28 cellular contexts compared by ENCODE assay signal in the genomic region with DNA sequence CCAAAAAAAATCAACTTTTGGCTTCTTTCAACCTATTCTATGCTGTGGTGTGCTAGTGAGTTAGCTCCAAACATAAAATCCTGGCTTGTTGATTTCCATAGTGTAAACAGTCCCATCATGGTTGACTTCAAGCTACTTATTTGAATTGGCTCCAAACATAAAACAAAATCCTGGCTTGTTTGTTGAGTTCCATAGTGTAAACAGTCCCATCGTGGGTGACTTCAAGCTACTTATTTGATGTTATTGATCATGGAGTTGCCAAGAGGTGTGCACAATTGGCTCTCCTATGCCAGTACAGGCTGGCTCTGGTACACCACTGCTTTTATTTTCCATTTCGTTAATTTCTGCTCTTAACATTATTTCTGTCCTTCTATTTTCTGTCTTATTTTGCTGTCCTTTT. TPM values are rescaled to one million over a fixed set of nuclear protein-coding genes. Genes with fewer than 3 reads are reported as not detected.
A peak's percentile ranks its signal among the peaks of the same experiment; 100 is the strongest.
DNase-seq lines count a peak whose midpoint lies in the region; ATAC-seq, FAIRE-seq and TF ChIP-seq lines count a peak whose summit lies in the region.
"Had no signal": no experiment of that assay in that cellular context is flagged by ENCODE, and none has a peak within 500 bp of the region (broad histone marks: within the 10 kb centered on the region; RNA-seq: fewer than 3 reads in every experiment).

No MANE protein-coding gene starts in this region.

- H3K4me1 Mint-ChIP-seq in activated T-cell treated with anti-CD3 and anti-CD28 coated beads, Interleukin-2, amount 50 U/mL, for 24 hours (ENCODE audit: low read depth) = peaks cover 56% of the 10 kb centered on the region
- peaks cover 55% of the 10 kb centered on the region for H3K4me1 Mint-ChIP-seq in activated T-cell treated with anti-CD3 and anti-CD28 coated beads, Interleukin-2, amount 50 U/mL, for 72 hours (ENCODE audit: low read depth)
- peaks cover 13% of the 10 kb centered on the region for H3K4me1 Mint-ChIP-seq in type B pancreatic cell (ENCODE audit: unreplicated experiment)

- no TSS peak for BruUV-seq in HCT116 (replicated peaks; lab: Mats Ljungman, UMichigan)
- BruUV-seq in HepG2 (replicated peaks; lab: Mats Ljungman, UMichigan) = no TSS peak

- no peaks in the 10 kb centered on the region for H3K9me2 ChIP-seq in HCT116 (ENCODE audit: insufficient read depth)

- no peaks in the 10 kb centered on the region for H3K27me3 ChIP-seq in HCT116 (ENCODE audit: insufficient read depth, low read length)
- no peaks in the 10 kb centered on the region; a peak in 1 of 5 replicates for H3K27me3 ChIP-seq in HepG2 (ENCODE audit: control insufficient read depth in 1 of 2, insufficient read depth in 2 of 2, low read length in 2 of 2)
- no peaks in the 10 kb centered on the region for H3K27me3 ChIP-seq in Peyer's patch
- H3K27me3 ChIP-seq: SJCRH30, suprapubic skin had no signal

- POLR2A ChIA-PET in HCT116 (lab: Charles Lee) (no interaction called here), HepG2 (lab: Yijun Ruan, JAX) (interaction anchor here (0.7 to 1.4 kb wide), 4 partner anchors 11 to 57 kb away, joined by 3 to 9 read pairs (median 6); no protein-coding TSS in a partner anchor)

- no peak overlapping the region for H3K27ac Mint-ChIP-seq in activated T-cell treated with anti-CD3 and anti-CD28 coated beads, Interleukin-2, amount 50 U/mL, for 24 hours
- no peak overlapping the region for H3K27ac Mint-ChIP-seq in activated T-cell treated with anti-CD3 and anti-CD28 coated beads, Interleukin-2, amount 50 U/mL, for 72 hours
- H3K27ac Mint-ChIP-seq in type B pancreatic cell = no peak overlapping the region
- H3K27ac Mint-ChIP-seq: H9 had no signal

- ATAC-seq in activated T-cell treated with anti-CD3 and anti-CD28 coated beads, Interleukin-2, amount 50 U/mL, for 72 hours (replicated peaks in 1 of 2) = no peak
- ATAC-seq in HCT116 (no peak), HepG2 (peak; percentile 4; the same call in 1 of the 3 replicates)
- ATAC-seq: psoas muscle; stimulated activated memory B cell treated with anti-CD40 and anti-IgM and Interleukin-4, amounts not matched to agents 10 μg/mL and 1 μg/mL and 100 μg/mL, for 72 hours had no signal

- no peak for DNase-seq in activated T-cell treated with anti-CD3 and anti-CD28 coated beads, Interleukin-2, amount 50 U/mL, for 24 hours
- no peak for DNase-seq in activated T-cell treated with anti-CD3 and anti-CD28 coated beads, Interleukin-2, amount 50 U/mL, for 72 hours
- DNase-seq in HCT116 (ENCODE audit: low read depth, low spot score) (no peak), SK-N-MC (ENCODE audit: low read depth, low spot score) (no peak), HepG2 (ENCODE audit: low spot score) (no peak), NCI-H748 treated with DMSO at 0.1 percent for 48 hours (lab: John Stamatoyannopoulos, UW) (no peak), Peyer's patch (no peak), type B pancreatic cell (ENCODE audit: extremely low spot score, unreplicated experiment) (no peak)
- DNase-seq: activated CD4-positive, alpha-beta T cell treated with anti-CD3 and anti-CD28 coated beads, Interleukin-2, amount 50 U/mL, for 4 hours; amygdala; dermis blood vessel endothelial cell; H9; hypothalamus; NCI-H1436 treated with DMSO at 0.1 percent for 48 hours; NCI-H774; psoas muscle; SJCRH30; stimulated activated CD4-positive, alpha-beta T cell treated with anti-CD3 and anti-CD28 coated beads, Interleukin-1b, Interleukin-23, amount 100 ng/mL, for 48 hours had no signal

- no peaks in the 10 kb centered on the region for H3K9me3 Mint-ChIP-seq in activated T-cell treated with anti-CD3 and anti-CD28 coated beads, Interleukin-2, amount 50 U/mL, for 24 hours
- no peaks in the 10 kb centered on the region for H3K9me3 Mint-ChIP-seq in activated T-cell treated with anti-CD3 and anti-CD28 coated beads, Interleukin-2, amount 50 U/mL, for 72 hours
- H3K9me3 Mint-ChIP-seq in type B pancreatic cell = no peaks in the 10 kb centered on the region
- H3K9me3 Mint-ChIP-seq: CD14-positive monocyte; H9; IgD-negative memory B cell; stimulated activated memory B cell treated with anti-CD40 and anti-IgM and Interleukin-4, amounts not matched to agents 10 μg/mL and 1 μg/mL and 100 μg/mL, for 72 hours had no signal

- peak overlapping the region; percentile 98 for H3K4me3 Mint-ChIP-seq in activated T-cell treated with anti-CD3 and anti-CD28 coated beads, Interleukin-2, amount 50 U/mL, for 24 hours
- no peak overlapping the region for H3K4me3 Mint-ChIP-seq in activated T-cell treated with anti-CD3 and anti-CD28 coated beads, Interleukin-2, amount 50 U/mL, for 72 hours
- no peak overlapping the region for H3K4me3 Mint-ChIP-seq in type B pancreatic cell
- H3K4me3 Mint-ChIP-seq: CD14-positive monocyte; stimulated activated memory B cell treated with anti-CD40 and anti-IgM and Interleukin-4, amounts not matched to agents 10 μg/mL and 1 μg/mL and 100 μg/mL, for 72 hours had no signal

- H3K27ac ChIP-seq in HCT116 (ENCODE audit: low read depth, low read length) (no peak overlapping the region), SK-N-MC (peak overlapping the region; percentile 91; the same call in 1 of the 2 replicates), HepG2 (ENCODE audit: extremely low read length, insufficient read depth, low read length) (no peak overlapping the region), Peyer's patch (no peak overlapping the region)
- H3K27ac ChIP-seq: psoas muscle, SJCRH30, suprapubic skin had no signal

- H3K9ac ChIP-seq in HCT116 (ENCODE audit: low read length) (no peak overlapping the region), SK-N-MC (ENCODE audit: insufficient read length) (peak overlapping the region; percentile 96), HepG2 (ENCODE audit: insufficient read depth, low read depth, low read length) (no peak overlapping the region)

- H3K9me3 ChIP-seq in HCT116 (ENCODE audit: control insufficient read depth in 1 of 2, insufficient read depth in 1 of 2, low read depth in 1 of 2, low read length in 2 of 2) (no peaks in the 10 kb centered on the region), SK-N-MC (ENCODE audit: low read depth, low read length) (no peaks in the 10 kb centered on the region), HepG2 (ENCODE audit: low read length) (no peaks in the 10 kb centered on the region), Peyer's patch (no peaks in the 10 kb centered on the region)
- H3K9me3 ChIP-seq: psoas muscle, SJCRH30, suprapubic skin had no signal

- no peak overlapping the region for H2AFZ ChIP-seq in HCT116 (ENCODE audit: low read depth, low read length, poor library complexity, severe bottlenecking)
- no peak overlapping the region for H2AFZ ChIP-seq in HepG2 (ENCODE audit: low read length)

- in situ Hi-C loops in HepG2 (cut with HindIII; ENCODE audit: extremely low pct_ligation_motif_present, low pct_unique_long_range_greater_than_20kb) = no loop called here

- H3K36me3 Mint-ChIP-seq in activated T-cell treated with anti-CD3 and anti-CD28 coated beads, Interleukin-2, amount 50 U/mL, for 24 hours (ENCODE audit: low read depth) = peaks cover 37% of the 10 kb centered on the region
- H3K36me3 Mint-ChIP-seq in activated T-cell treated with anti-CD3 and anti-CD28 coated beads, Interleukin-2, amount 50 U/mL, for 72 hours (ENCODE audit: insufficient read depth in 2 of 2) = peaks cover 6 to 14% of the 10 kb centered on the region in 2 donors
- peaks cover 7% of the 10 kb centered on the region for H3K36me3 Mint-ChIP-seq in type B pancreatic cell

- intact Hi-C loops in HCT116 (cut with micrococcal nuclease) (no loop called here), HepG2 (cut with micrococcal nuclease; ENCODE audit: unreplicated experiment) (loop anchor here (5.0 kb wide), 1 partner anchor 59 kb away; no protein-coding TSS in a partner anchor)

- FAIRE-seq in HepG2 (lab: Jason Lieb, UNC) = no peak
- FAIRE-seq: endothelial cell of umbilical vein, G401.6, GM18507, islet of Langerhans, urothelium cell line had no signal

- H4K20me1 ChIP-seq in HCT116 (ENCODE audit: insufficient read depth) (no peaks in the 10 kb centered on the region), HepG2 (ENCODE audit: insufficient read depth, low read length) (no peaks in the 10 kb centered on the region)

- TF ChIP-seq EP300 in HepG2 (IDR thresholded peaks at IDR 0.05; ENCODE audit: low read depth in 2 of 2, low read length in 2 of 2) = no peak
- TF ChIP-seq EP300 in HepG2 (CRISPR knock-in tag; IDR thresholded peaks at IDR 0.05; ENCODE audit: borderline replicate concordance) = no peak

- H3K4me3 ChIP-seq in HCT116 (replicated peaks in 1 of 2; ENCODE audit: low read depth in 1 of 2, low read length in 2 of 2) = no peak overlapping the region; a peak in 1 of 4 replicates
- no peak overlapping the region for H3K4me3 ChIP-seq in SK-N-MC
- H3K4me3 ChIP-seq in HepG2 (replicated peaks in 1 of 3; ENCODE audit: insufficient read depth in 1 of 3, low read depth in 2 of 3, low read length in 3 of 3) = no peak overlapping the region
- H3K4me3 ChIP-seq in Peyer's patch = no peak overlapping the region
- H3K4me3 ChIP-seq: lung, SJCRH30, suprapubic skin had no signal

- WGBS in HepG2 (ENCODE audit: low lambda C conversion rate) = 38% methylated on average over 2 of the region's 2 CpGs

- TF ChIP-seq RAD21 in HCT116 (IDR thresholded peaks at IDR 0.05; ENCODE audit: low read depth) (no peak), HepG2 (CRISPR knock-in tag; IDR thresholded peaks at IDR 0.05) (no peak)

- no peak for TF ChIP-seq CTCF in HCT116 (IDR thresholded peaks at IDR 0.05 in 2 of 3, conservative IDR thresholded peaks at IDR 0.05 in 1 of 3; ENCODE audit: borderline replicate concordance in 1 of 3, insufficient read depth in 1 of 3, low read depth in 2 of 3, low read length in 2 of 3)
- no peak for TF ChIP-seq CTCF in HepG2 (CRISPR knock-in tag; IDR thresholded peaks at IDR 0.05)
- TF ChIP-seq CTCF in Peyer's patch (IDR thresholded peaks at IDR 0.05) = no peak
- no peak for TF ChIP-seq CTCF in type B pancreatic cell (conservative IDR thresholded peaks at IDR 0.05)

- H3K4me1 ChIP-seq in HCT116 (ENCODE audit: control insufficient read depth in 1 of 2, insufficient read depth in 2 of 2, low read length in 2 of 2) (peaks cover 3 to 11% of the 10 kb centered on the region in 2 experiments; a peak in 2 of 4 replicates), HepG2 (ENCODE audit: insufficient read depth, low read length) (peaks cover 40% of the 10 kb centered on the region), Peyer's patch (peaks cover 0 to 16% (median 5%) of the 10 kb centered on the region in 4 donors)

- H3K4me2 ChIP-seq in HCT116 (ENCODE audit: low read length) = no peak overlapping the region
- peak overlapping the region; percentile 79; the same call in 1 of the 2 replicates for H3K4me2 ChIP-seq in HepG2 (ENCODE audit: low read depth, low read length)

- H3K36me3 ChIP-seq in HCT116 (ENCODE audit: control insufficient read depth in 1 of 2, insufficient read depth in 2 of 2, low read length in 2 of 2) (peaks cover 5% of the 10 kb centered on the region in 2 experiments; a peak in 2 of 4 replicates), SK-N-MC (ENCODE audit: insufficient read depth, low read length) (peaks cover 20% of the 10 kb centered on the region), HepG2 (replicated peaks in 1 of 2; ENCODE audit: control insufficient read depth in 1 of 2, insufficient read depth in 2 of 2, low read length in 2 of 2) (peaks cover 3 to 12% of the 10 kb centered on the region in 2 experiments; a peak in 3 of 5 replicates), Peyer's patch (peaks cover 0 to 10% (median 0%) of the 10 kb centered on the region in 3 donors)

- H3K79me2 ChIP-seq in HCT116 (ENCODE audit: insufficient read depth, low read length) = peaks cover 20% of the 10 kb centered on the region
- peaks cover 29% of the 10 kb centered on the region for H3K79me2 ChIP-seq in HepG2 (ENCODE audit: insufficient read depth, low read length)

- RAD21 ChIA-PET in HCT116 (lab: Charles Lee; ENCODE audit: low non-redundant PET in 1 of 2, low total read pairs in 2 of 2, uncharacterized antibody in 2 of 2, unreplicated experiment in 2 of 2) = no interaction called here

- no peaks in the 10 kb centered on the region for H3K27me3 Mint-ChIP-seq in activated T-cell treated with anti-CD3 and anti-CD28 coated beads, Interleukin-2, amount 50 U/mL, for 24 hours
- H3K27me3 Mint-ChIP-seq in activated T-cell treated with anti-CD3 and anti-CD28 coated beads, Interleukin-2, amount 50 U/mL, for 72 hours (ENCODE audit: low read depth) = no peaks in the 10 kb centered on the region
- H3K27me3 Mint-ChIP-seq in type B pancreatic cell = peaks cover 24% of the 10 kb centered on the region
- H3K27me3 Mint-ChIP-seq: stimulated activated memory B cell treated with anti-CD40 and anti-IgM and Interleukin-4, amounts not matched to agents 10 μg/mL and 1 μg/mL and 100 μg/mL, for 72 hours had no signal

- CTCF ChIA-PET in HCT116 (lab: Charles Lee) (no interaction called here), HepG2 (lab: Yijun Ruan, JAX; ENCODE audit: low intra/inter-chr PET ratio, low total read pairs) (no interaction called here)

- TF ChIP-seq POLR2A in HCT116 (IDR thresholded peaks at IDR 0.05; ENCODE audit: borderline replicate concordance, extremely low read depth, insufficient read depth, insufficient read length) (no peak), HepG2 (IDR thresholded peaks at IDR 0.05; ENCODE audit: insufficient read depth in 1 of 2, low read depth in 2 of 2, low read length in 2 of 2) (no peak), Peyer's patch (IDR thresholded peaks at IDR 0.05) (no peak)

RNA-seq across cellular contexts. Expression of gene COA6, which starts 1.8 kb away (rescaled TPM):
- 10 to 100 TPM; 55.3 to 58.2 TPM for total RNA-seq in activated T-cell treated with anti-CD3 and anti-CD28 coated beads, Interleukin-2, amount 50 U/mL, for 72 hours
- total RNA-seq in HCT116 (2021; ENCODE audit: unreplicated experiment) = 34.1 TPM
- polyA plus RNA-seq in HCT116 (2012) = 21.0 and 21.2 TPM in 2 replicates
- 104 and 158 TPM in 2 replicates for total RNA-seq in HepG2 (2016; rRNA removed; fragmentation: Illumina TruSeq; extraction: Trizol)
- 65.3 and 66.5 TPM in 2 replicates for total RNA-seq in HepG2 (2016; cell fraction: cytosol; rRNA removed; fragmentation: Illumina TruSeq; extraction: Trizol; ENCODE audit: low read depth)
- 117 and 175 TPM in 2 replicates for total RNA-seq in HepG2 (2016; cell fraction: insoluble cytoplasmic fraction; rRNA removed; fragmentation: Illumina TruSeq; extraction: Trizol)
- 73.2 and 76.4 TPM in 2 replicates for total RNA-seq in HepG2 (2016; cell fraction: membrane; rRNA removed; fragmentation: Illumina TruSeq; extraction: Trizol)
- total RNA-seq in HepG2 (2016; cell fraction: nucleus; rRNA removed; fragmentation: Illumina TruSeq; extraction: Trizol) = 44.6 and 50.4 TPM in 2 replicates
- 29.1 and 32.4 TPM in 2 replicates for polyA plus RNA-seq in HepG2 (2011; rRNA removed)
- 37.1 and 37.6 TPM in 2 replicates for polyA plus RNA-seq in HepG2 (2011; cell fraction: cytosol; rRNA removed)
- polyA plus RNA-seq in HepG2 (2011; cell fraction: nucleus; rRNA removed) = 12.7 and 13.3 TPM in 2 replicates
- polyA plus RNA-seq in HepG2 (2012) = 49.6 and 68.8 TPM in 2 replicates
- polyA plus RNA-seq in HepG2 (2016; cell fraction: cytosol; fragmentation: Illumina TruSeq; extraction: Trizol; ENCODE audit: low read depth) = 84.3 and 106 TPM in 2 replicates
- 196 and 215 TPM in 2 replicates for polyA plus RNA-seq in HepG2 (2016; cell fraction: insoluble cytoplasmic fraction; fragmentation: Illumina TruSeq; extraction: Trizol; ENCODE audit: low read depth)
- 84.2 and 92.6 TPM in 2 replicates for polyA plus RNA-seq in HepG2 (2016; cell fraction: membrane; fragmentation: Illumina TruSeq; extraction: Trizol; ENCODE audit: low read depth)
- 92.2 and 92.5 TPM in 2 replicates for polyA plus RNA-seq in HepG2 (2016; cell fraction: nucleus; fragmentation: Illumina TruSeq; extraction: Trizol; ENCODE audit: insufficient read depth, low read depth)
- 12.7 and 15.1 TPM in 2 replicates for polyA minus RNA-seq in HepG2 (2011; rRNA and poly(A)+ RNA removed; ENCODE audit: low replicate concordance)
- polyA minus RNA-seq in HepG2 (2011; cell fraction: cytosol; rRNA and poly(A)+ RNA removed) = 16.5 and 16.7 TPM in 2 replicates
- polyA minus RNA-seq in HepG2 (2011; cell fraction: nucleus; rRNA and poly(A)+ RNA removed) = 12.4 and 16.9 TPM in 2 replicates
- 10 to 100 TPM; 11.7 to 48.7 (median 19.0) TPM for total RNA-seq in Peyer's patch
- total RNA-seq in type B pancreatic cell (ENCODE audit: low replicate concordance) = 36.4 and 39.1 TPM in 2 replicates
